ENCODE assay signal across 15 cellular contexts in genomic region chr16:82926500-82926899, GRCh38.
DNase-seq lines count a peak whose midpoint lies in the region; ATAC-seq and TF ChIP-seq lines count a peak whose summit lies in the region.
"Had no signal": no experiment of that assay in that cellular context is flagged by ENCODE, and none has a peak within 500 bp of the region (broad histone marks: within the 10 kb centered on the region; RNA-seq: fewer than 3 reads in every experiment).

No MANE protein-coding gene starts in this region.

- no peaks in the 10 kb centered on the region for H3K36me3 Mint-ChIP-seq in activated CD8-positive, alpha-beta T cell treated with anti-CD3 and anti-CD28 coated beads, Interleukin-2, amount 10 ng/mL, durations not matched to agents 7 days and 5 days (ENCODE audit: low read depth)
- H3K36me3 Mint-ChIP-seq in activated CD8-positive, alpha-beta T cell treated with anti-CD3 and anti-CD28 coated beads for 36 hours (ENCODE audit: low read depth) = no peaks in the 10 kb centered on the region
- H3K36me3 Mint-ChIP-seq in natural killer cell = no peaks in the 10 kb centered on the region
- H3K36me3 Mint-ChIP-seq in stimulated activated effector memory CD8-positive, alpha-beta T cell treated with anti-CD3 and anti-CD28 coated beads, Interleukin-12 subunit alpha, Interleukin-12 subunit beta, amount 100 ng/mL, for 72 hours = no peaks in the 10 kb centered on the region
- H3K36me3 Mint-ChIP-seq: CD8-positive, alpha-beta T cell had no signal

- no peak overlapping the region for H3K27ac Mint-ChIP-seq in activated CD8-positive, alpha-beta T cell treated with anti-CD3 and anti-CD28 coated beads, Interleukin-2, amount 10 ng/mL, durations not matched to agents 7 days and 5 days
- no peak overlapping the region for H3K27ac Mint-ChIP-seq in activated CD8-positive, alpha-beta T cell treated with anti-CD3 and anti-CD28 coated beads for 36 hours
- no peak overlapping the region for H3K27ac Mint-ChIP-seq in natural killer cell
- no peak overlapping the region for H3K27ac Mint-ChIP-seq in stimulated activated effector memory CD8-positive, alpha-beta T cell treated with anti-CD3 and anti-CD28 coated beads, Interleukin-12 subunit alpha, Interleukin-12 subunit beta, amount 100 ng/mL, for 72 hours
- H3K27ac Mint-ChIP-seq: B cell; CD4-positive, alpha-beta T cell; CD8-positive, alpha-beta T cell had no signal

- TF ChIP-seq CTCF in activated CD8-positive, alpha-beta T cell treated with anti-CD3 and anti-CD28 coated beads for 36 hours (IDR thresholded peaks at IDR 0.05) = no peak
- no peak for TF ChIP-seq CTCF in natural killer cell (IDR thresholded peaks at IDR 0.05)

- H3K4me1 Mint-ChIP-seq in activated CD8-positive, alpha-beta T cell treated with anti-CD3 and anti-CD28 coated beads, Interleukin-2, amount 10 ng/mL, durations not matched to agents 7 days and 5 days (ENCODE audit: low read depth) = peaks cover 27% of the 10 kb centered on the region
- no peaks in the 10 kb centered on the region for H3K4me1 Mint-ChIP-seq in activated CD8-positive, alpha-beta T cell treated with anti-CD3 and anti-CD28 coated beads for 36 hours (ENCODE audit: low read depth)
- H3K4me1 Mint-ChIP-seq in natural killer cell = peaks cover 40 to 46% of the 10 kb centered on the region in 2 donors
- peaks cover 33% of the 10 kb centered on the region for H3K4me1 Mint-ChIP-seq in stimulated activated effector memory CD8-positive, alpha-beta T cell treated with anti-CD3 and anti-CD28 coated beads, Interleukin-12 subunit alpha, Interleukin-12 subunit beta, amount 100 ng/mL, for 72 hours
- H3K4me1 Mint-ChIP-seq: B cell had no signal

- H3K9me3 Mint-ChIP-seq in activated CD8-positive, alpha-beta T cell treated with anti-CD3 and anti-CD28 coated beads, Interleukin-2, amount 10 ng/mL, durations not matched to agents 7 days and 5 days (ENCODE audit: insufficient read depth) = peaks cover 2% of the 10 kb centered on the region
- no peaks in the 10 kb centered on the region for H3K9me3 Mint-ChIP-seq in activated CD8-positive, alpha-beta T cell treated with anti-CD3 and anti-CD28 coated beads for 36 hours
- no peaks in the 10 kb centered on the region for H3K9me3 Mint-ChIP-seq in natural killer cell
- no peaks in the 10 kb centered on the region for H3K9me3 Mint-ChIP-seq in stimulated activated effector memory CD8-positive, alpha-beta T cell treated with anti-CD3 and anti-CD28 coated beads, Interleukin-12 subunit alpha, Interleukin-12 subunit beta, amount 100 ng/mL, for 72 hours
- H3K9me3 Mint-ChIP-seq: CD8-positive, alpha-beta T cell had no signal

- ATAC-seq in activated CD8-positive, alpha-beta T cell treated with anti-CD3 and anti-CD28 coated beads, Interleukin-2, amount 10 ng/mL, durations not matched to agents 7 days and 5 days = peak; percentile 58
- no peak for ATAC-seq in activated CD8-positive, alpha-beta T cell treated with anti-CD3 and anti-CD28 coated beads for 36 hours
- ATAC-seq in natural killer cell = peak in 2 of 3 donors; percentile 44 to 52
- peak; percentile 79 for ATAC-seq in stimulated activated effector memory CD8-positive, alpha-beta T cell treated with anti-CD3 and anti-CD28 coated beads, Interleukin-12 subunit alpha, Interleukin-12 subunit beta, amount 100 ng/mL, for 72 hours
- ATAC-seq in Right ventricle myocardium superior (ENCODE audit: poor library complexity) = no peak
- ATAC-seq: A549; CD8-positive, alpha-beta T cell had no signal

- H3K27me3 Mint-ChIP-seq in activated CD8-positive, alpha-beta T cell treated with anti-CD3 and anti-CD28 coated beads, Interleukin-2, amount 10 ng/mL, durations not matched to agents 7 days and 5 days (ENCODE audit: low read depth) = peaks cover 13% of the 10 kb centered on the region
- no peaks in the 10 kb centered on the region for H3K27me3 Mint-ChIP-seq in activated CD8-positive, alpha-beta T cell treated with anti-CD3 and anti-CD28 coated beads for 36 hours
- peaks cover 0 to 2% of the 10 kb centered on the region in 2 donors for H3K27me3 Mint-ChIP-seq in natural killer cell (ENCODE audit: low read depth in 2 of 2)

- intact Hi-C loops in activated CD8-positive, alpha-beta T cell treated with anti-CD3 and anti-CD28 coated beads for 36 hours (cut with micrococcal nuclease) = no loop called here
- intact Hi-C loops in natural killer cell (cut with micrococcal nuclease) = loop anchor here (10.0 kb wide), 1 partner anchor 208 kb away; no protein-coding TSS in a partner anchor
- intact Hi-C loops in Right ventricle myocardium superior (cut with DNase I) = no loop called here

- CTCF ChIA-PET in activated CD8-positive, alpha-beta T cell treated with anti-CD3 and anti-CD28 coated beads, Interleukin-2, amount 10 ng/mL, durations not matched to agents 7 days and 5 days (lab: Charles Lee) = no interaction called here
- CTCF ChIA-PET in activated CD8-positive, alpha-beta T cell treated with anti-CD3 and anti-CD28 coated beads for 36 hours (lab: Charles Lee) = no interaction called here

- POLR2A ChIA-PET in activated CD8-positive, alpha-beta T cell treated with anti-CD3 and anti-CD28 coated beads, Interleukin-2, amount 10 ng/mL, durations not matched to agents 7 days and 5 days (lab: Charles Lee) = no interaction called here
- POLR2A ChIA-PET in activated CD8-positive, alpha-beta T cell treated with anti-CD3 and anti-CD28 coated beads for 36 hours (lab: Charles Lee) = no interaction called here

- no peak overlapping the region for H3K4me3 Mint-ChIP-seq in activated CD8-positive, alpha-beta T cell treated with anti-CD3 and anti-CD28 coated beads, Interleukin-2, amount 10 ng/mL, durations not matched to agents 7 days and 5 days
- no peak overlapping the region for H3K4me3 Mint-ChIP-seq in activated CD8-positive, alpha-beta T cell treated with anti-CD3 and anti-CD28 coated beads for 36 hours
- no peak overlapping the region for H3K4me3 Mint-ChIP-seq in natural killer cell
- H3K4me3 Mint-ChIP-seq in stimulated activated effector memory CD8-positive, alpha-beta T cell treated with anti-CD3 and anti-CD28 coated beads, Interleukin-12 subunit alpha, Interleukin-12 subunit beta, amount 100 ng/mL, for 72 hours = no peak overlapping the region
- H3K4me3 Mint-ChIP-seq: B cell; CD4-positive, alpha-beta T cell; CD8-positive, alpha-beta T cell had no signal

- DNase-seq in activated CD8-positive, alpha-beta T cell treated with anti-CD3 and anti-CD28 coated beads, Interleukin-2, amount 10 ng/mL, durations not matched to agents 7 days and 5 days = no peak
- DNase-seq in activated CD8-positive, alpha-beta T cell treated with anti-CD3 and anti-CD28 coated beads for 36 hours = no peak
- DNase-seq in natural killer cell = no peak
- no peak for DNase-seq in stimulated activated effector memory CD8-positive, alpha-beta T cell treated with anti-CD3 and anti-CD28 coated beads, Interleukin-12 subunit alpha, Interleukin-12 subunit beta, amount 100 ng/mL, for 72 hours (ENCODE audit: low spot score in 2 of 2)
- no peak for DNase-seq in central memory CD4-positive, alpha-beta T cell
- no peak for DNase-seq in Right ventricle myocardium superior
- DNase-seq: AML-193; Caco-2; Calu3; CD4-positive, alpha-beta T cell; CD8-positive, alpha-beta T cell; DMS79 treated with DMSO at 0.1 percent for 48 hours; GF-D8 had no signal

Comparison
In these comparisons a context has a peak if more than half of its experiments do, and no peak if none do; other contexts are left out.
1. ATAC-seq: peak in activated CD8-positive, alpha-beta T cell treated with anti-CD3 and anti-CD28 coated beads, Interleukin-2, amount 10 ng/mL, durations not matched to agents 7 days and 5 days (single experiment), natural killer cell (2 of 3) and stimulated activated effector memory CD8-positive, alpha-beta T cell treated with anti-CD3 and anti-CD28 coated beads, Interleukin-12 subunit alpha, Interleukin-12 subunit beta, amount 100 ng/mL, for 72 hours (single experiment); none in activated CD8-positive, alpha-beta T cell treated with anti-CD3 and anti-CD28 coated beads for 36 hours (single experiment) and Right ventricle myocardium superior (single experiment).